1 cellular context compared by ENCODE assay signal in genomic region chr16:47519543-47519942, GRCh38.
TF ChIP-seq lines count a peak whose summit lies in the region.

No MANE protein-coding gene starts in this region.

TF ChIP-seq in IMR-90, 13 proteins besides CTCF, POLR2A, EP300 and RAD21 (continued from another document):
- TF ChIP-seq RFX5 (IDR thresholded peaks at IDR 0.05; ENCODE audit: low read depth, low read length) (no peak), RCOR1 (IDR thresholded peaks at IDR 0.05; ENCODE audit: insufficient replicate concordance, low read length) (no peak), MXI1 (IDR thresholded peaks at IDR 0.05; ENCODE audit: borderline replicate concordance, low read depth, low read length) (no peak), BHLHE40 (IDR thresholded peaks at IDR 0.05; ENCODE audit: low read depth, low read length) (no peak), NFE2L2 (IDR thresholded peaks at IDR 0.05; ENCODE audit: low read depth, low read length) (no peak), SMC3 (IDR thresholded peaks at IDR 0.05; ENCODE audit: low read depth, low read length) (no peak), CEBPB (IDR thresholded peaks at IDR 0.05; ENCODE audit: low read depth, low read length) (no peak), MAZ (IDR thresholded peaks at IDR 0.05; ENCODE audit: borderline replicate concordance, low read depth, low read length) (no peak), FOS (IDR thresholded peaks at IDR 0.05; ENCODE audit: low read depth, low read length) (no peak)
- TF ChIP-seq, protein P1, sequence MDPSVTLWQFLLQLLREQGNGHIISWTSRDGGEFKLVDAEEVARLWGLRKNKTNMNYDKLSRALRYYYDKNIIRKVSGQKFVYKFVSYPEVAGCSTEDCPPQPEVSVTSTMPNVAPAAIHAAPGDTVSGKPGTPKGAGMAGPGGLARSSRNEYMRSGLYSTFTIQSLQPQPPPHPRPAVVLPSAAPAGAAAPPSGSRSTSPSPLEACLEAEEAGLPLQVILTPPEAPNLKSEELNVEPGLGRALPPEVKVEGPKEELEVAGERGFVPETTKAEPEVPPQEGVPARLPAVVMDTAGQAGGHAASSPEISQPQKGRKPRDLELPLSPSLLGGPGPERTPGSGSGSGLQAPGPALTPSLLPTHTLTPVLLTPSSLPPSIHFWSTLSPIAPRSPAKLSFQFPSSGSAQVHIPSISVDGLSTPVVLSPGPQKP (IDR thresholded peaks at IDR 0.05; ENCODE audit: borderline replicate concordance, low read depth, low read length), result no peak
- TF ChIP-seq, protein P2, sequence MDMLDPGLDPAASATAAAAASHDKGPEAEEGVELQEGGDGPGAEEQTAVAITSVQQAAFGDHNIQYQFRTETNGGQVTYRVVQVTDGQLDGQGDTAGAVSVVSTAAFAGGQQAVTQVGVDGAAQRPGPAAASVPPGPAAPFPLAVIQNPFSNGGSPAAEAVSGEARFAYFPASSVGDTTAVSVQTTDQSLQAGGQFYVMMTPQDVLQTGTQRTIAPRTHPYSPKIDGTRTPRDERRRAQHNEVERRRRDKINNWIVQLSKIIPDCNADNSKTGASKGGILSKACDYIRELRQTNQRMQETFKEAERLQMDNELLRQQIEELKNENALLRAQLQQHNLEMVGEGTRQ (IDR thresholded peaks at IDR 0.05; ENCODE audit: low read depth, low read length), result no peak
TF ChIP-seq in IMR-90: peak in this region for 0.
